11 cellular contexts compared by ENCODE assay signal in the genomic region with DNA sequence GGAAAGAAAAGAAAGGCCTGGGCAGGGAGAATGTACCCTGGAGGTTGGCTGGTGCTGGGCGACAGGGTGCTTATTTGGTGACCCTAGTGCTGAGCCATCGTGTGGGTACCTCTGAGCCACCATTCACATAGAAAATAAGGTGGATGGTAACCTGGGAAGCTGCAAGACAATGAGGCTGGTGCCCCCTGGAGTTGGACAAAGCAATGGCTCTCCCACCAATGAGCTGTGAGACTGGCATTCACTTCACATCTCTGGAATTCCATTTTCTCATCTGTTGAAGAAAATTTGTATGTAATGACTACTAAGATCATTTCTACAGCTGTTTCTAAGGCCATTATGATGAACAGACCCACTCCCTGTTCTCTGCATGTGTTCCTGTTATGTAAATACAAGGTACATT.
DNase-seq lines count a peak whose midpoint lies in the region; ATAC-seq, FAIRE-seq and TF ChIP-seq lines count a peak whose summit lies in the region.
"Had no signal": no experiment of that assay in that cellular context is flagged by ENCODE, and none has a peak within 500 bp of the region (broad histone marks: within the 10 kb centered on the region; RNA-seq: fewer than 3 reads in every experiment).

No MANE protein-coding gene starts in this region.

- DNase-seq in SK-N-SH: no peak
- peak in 1 of 4 experiments; percentile 12 for DNase-seq in K562 (ENCODE audit: extremely low read depth in 1 of 4, low spot score in 3 of 4)
- DNase-seq in DMS79 treated with DMSO at 0.1 percent for 48 hours (lab: John Stamatoyannopoulos, UW): no peak
- no peak for DNase-seq in activated CD4-positive, CD25-positive, alpha-beta regulatory T cell treated with anti-CD3 and anti-CD28 coated beads, Interleukin-2, amount 50 U/mL, for 72 hours
- no peak for DNase-seq in foreskin keratinocyte
- DNase-seq: NCI-H226; nephron progenitor cell; stimulated activated CD4-positive, alpha-beta T cell treated with anti-CD3 and anti-CD28 coated beads, Interleukin-2, amount 100 ng/mL, for 24 hours had no signal

- H4K20me1 ChIP-seq in SK-N-SH (ENCODE audit: insufficient read depth): no peaks in the 10 kb centered on the region
- no peaks in the 10 kb centered on the region for H4K20me1 ChIP-seq in K562 (replicated peaks; ENCODE audit: control insufficient read depth, insufficient read depth, low read length)

- H3K27me3 ChIP-seq in SK-N-SH (ENCODE audit: insufficient read depth) (no peaks in the 10 kb centered on the region), K562 (ENCODE audit: control insufficient read depth in 2 of 2, insufficient read depth in 2 of 2, low read length in 2 of 2) (no peaks in the 10 kb centered on the region), skeletal muscle satellite cell (ENCODE audit: control insufficient read depth, insufficient read depth, low read length) (no peaks in the 10 kb centered on the region), foreskin keratinocyte (no peaks in the 10 kb centered on the region)

- H3K4me2 ChIP-seq in SK-N-SH (no peak overlapping the region), K562 (ENCODE audit: insufficient read depth, low read length) (no peak overlapping the region), skeletal muscle satellite cell (ENCODE audit: low read length) (no peak overlapping the region)

- H3K9ac ChIP-seq in SK-N-SH: no peak overlapping the region
- no peak overlapping the region for H3K9ac ChIP-seq in K562 (ENCODE audit: insufficient read depth in 1 of 2, low read depth in 2 of 2, low read length in 2 of 2)
- peak overlapping the region; percentile 12 for H3K9ac ChIP-seq in skeletal muscle satellite cell (ENCODE audit: low read depth, low read length)

- ATAC-seq in SK-N-SH treated with all-trans-retinoic acid at 6 μM for 48 hours (no peak), HG02798 (IDR thresholded peaks at IDR 0.05; ENCODE audit: poor library complexity, unreplicated experiment) (peak; percentile 31), K562 (peak; percentile 71; the same call in 2 of the 3 replicates), foreskin keratinocyte (no peak)

- TF ChIP-seq EP300 in SK-N-SH (IDR thresholded peaks at IDR 0.05; ENCODE audit: borderline replicate concordance in 1 of 2, low read depth in 1 of 2, low read length in 1 of 2): no peak
- TF ChIP-seq EP300 in K562 (IDR thresholded peaks at IDR 0.05; ENCODE audit: low read length): no peak

- 66% methylated on average over 2 of the region's 2 CpGs for WGBS in SK-N-SH (ENCODE audit: low lambda C conversion rate)
- WGBS in K562 (ENCODE audit: insufficient coverage, low coverage, missing lambda C conversion rate): 0% methylated on average over 2 of the region's 2 CpGs

- TF ChIP-seq CTCF in SK-N-SH (IDR thresholded peaks at IDR 0.05) (peak; percentile 55), K562 (IDR thresholded peaks at IDR 0.05 in 2 of 3, conservative IDR thresholded peaks at IDR 0.05 in 1 of 3; ENCODE audit: insufficient read depth in 2 of 3, low read depth in 1 of 3, low read length in 3 of 3) (peak; percentile 28 to 50 (median 49); a peak in 5 of 6 replicates), foreskin keratinocyte (conservative IDR thresholded peaks at IDR 0.05) (no peak)

- H2AFZ ChIP-seq in SK-N-SH (ENCODE audit: low read depth) (no peak overlapping the region), K562 (ENCODE audit: low read depth, low read length) (no peak overlapping the region)

- H3F3A ChIP-seq in SK-N-SH (replicated peaks; ENCODE audit: insufficient read depth): peaks cover 29% of the 10 kb centered on the region

- no peak for FAIRE-seq in K562 (lab: Jason Lieb, UNC)

- intact Hi-C loops in K562 (cut with micrococcal nuclease): loop anchor here (5.0 kb wide), 1 partner anchor 601 kb away; no protein-coding TSS in a partner anchor

- no TSS peak for BruUV-seq in K562 (replicated peaks; lab: Mats Ljungman, UMichigan)

- in situ Hi-C loops in K562 (cut with MboI): no loop called here

- H3K36me3 ChIP-seq in SK-N-SH (replicated peaks in 1 of 2; ENCODE audit: control insufficient read depth in 1 of 2, insufficient read depth in 2 of 2, low read length in 1 of 2) (no peaks in the 10 kb centered on the region), K562 (ENCODE audit: control insufficient read depth, insufficient read depth, low read length) (no peaks in the 10 kb centered on the region), skeletal muscle satellite cell (ENCODE audit: insufficient read depth, low read length) (no peaks in the 10 kb centered on the region)

- no peaks in the 10 kb centered on the region for H3K79me2 ChIP-seq in SK-N-SH (ENCODE audit: insufficient read depth)
- H3K79me2 ChIP-seq in K562 (ENCODE audit: control insufficient read depth, insufficient read depth, low read length): no peaks in the 10 kb centered on the region

- H3K4me3 ChIP-seq in SK-N-SH (ENCODE audit: low read depth in 2 of 2, low read length in 1 of 2) (no peak overlapping the region), K562 (no peak overlapping the region), skeletal muscle satellite cell (ENCODE audit: low read length) (no peak overlapping the region)

- no peaks in the 10 kb centered on the region for H3K9me1 ChIP-seq in K562 (ENCODE audit: control insufficient read depth, insufficient read depth, low read length)

- no peak for TF ChIP-seq POLR2A in K562 (conservative IDR thresholded peaks at IDR 0.05)

- POLR2A ChIA-PET in SK-N-SH (lab: Yijun Ruan, JAX): no interaction called here
- POLR2A ChIA-PET in K562 (lab: Yijun Ruan, JAX): interaction anchor here (2.4 kb wide), 1 partner anchor 11 kb away, joined by 11 read pairs; no protein-coding TSS in a partner anchor

- H3K9me3 ChIP-seq in SK-N-SH (no peaks in the 10 kb centered on the region), K562 (replicated peaks; ENCODE audit: control insufficient read depth, insufficient read depth, low read depth, low read length) (no peaks in the 10 kb centered on the region), skeletal muscle satellite cell (replicated peaks; ENCODE audit: low read length) (no peaks in the 10 kb centered on the region)

- H3K4me1 ChIP-seq in SK-N-SH (ENCODE audit: control insufficient read depth in 1 of 2, insufficient read depth in 2 of 2, low read depth in 1 of 2, low read length in 1 of 2): peaks cover 0 to 51% of the 10 kb centered on the region in 2 experiments; a peak in 2 of 4 replicates
- H3K4me1 ChIP-seq in K562 (replicated peaks in 1 of 2; ENCODE audit: control insufficient read depth in 2 of 2, insufficient read depth in 2 of 2, low read length in 2 of 2): no peaks in the 10 kb centered on the region; a peak in 2 of 5 replicates
- H3K4me1 ChIP-seq in skeletal muscle satellite cell (ENCODE audit: control insufficient read depth, insufficient read depth, low read length): peaks cover 40% of the 10 kb centered on the region
- H3K4me1 ChIP-seq in foreskin keratinocyte: no peaks in the 10 kb centered on the region

- peak overlapping the region in 1 of 2 experiments; percentile 59; a peak in 2 of 4 replicates for H3K27ac ChIP-seq in SK-N-SH (ENCODE audit: low read depth in 2 of 2, low read length in 1 of 2)
- no peak overlapping the region for H3K27ac ChIP-seq in K562 (ENCODE audit: extremely low read depth, low read depth, low read length)
- no peak overlapping the region for H3K27ac ChIP-seq in foreskin keratinocyte

- no peaks in the 10 kb centered on the region for H3K9me2 ChIP-seq in SK-N-SH

- CTCF ChIA-PET in SK-N-SH (lab: Yijun Ruan, JAX) (interaction anchor here (0.6 to 2.9 kb wide), 2 partner anchors 9 to 547 kb away, joined by 3 to 6 read pairs; no protein-coding TSS in a partner anchor), K562 (lab: Yijun Ruan, JAX; ENCODE audit: low intra/inter-chr PET ratio) (no interaction called here)

- TF ChIP-seq RAD21 in SK-N-SH (IDR thresholded peaks at IDR 0.05; ENCODE audit: low read length) (peak; percentile 28; the same call in 1 of the 2 replicates), K562 (CRISPR knock-in tag; conservative IDR thresholded peaks at IDR 0.05 in 1 of 2, IDR thresholded peaks at IDR 0.05 in 1 of 2) (peak in 1 of 2 experiments; percentile 52; a peak in 2 of 4 replicates)

TF ChIP-seq in SK-N-SH, 30 proteins besides CTCF, POLR2A, EP300 and RAD21:
- TF ChIP-seq RFX5 (IDR thresholded peaks at IDR 0.05; ENCODE audit: low read length) (no peak), SMC3 (IDR thresholded peaks at IDR 0.05; ENCODE audit: low read depth, low read length) (peak; percentile 18; the same call in 1 of the 2 replicates)

TF ChIP-seq in SK-N-SH treated with all-trans-retinoic acid at 6 μM for 48 hours, 23 proteins besides CTCF, POLR2A, EP300 and RAD21:
- no peak for TF ChIP-seq BACH2 (CRISPR knock-in tag; IDR thresholded peaks at IDR 0.05; ENCODE audit: borderline replicate concordance)

TF ChIP-seq in K562, 482 proteins besides CTCF, POLR2A, EP300 and RAD21:
- TF ChIP-seq FOSL1 (tag; conservative IDR thresholded peaks at IDR 0.05): no peak
- 0 out of 2 replicates have a peak, but pooled peaks have one; percentile 21 for TF ChIP-seq SMC3 (conservative IDR thresholded peaks at IDR 0.05; ENCODE audit: insufficient read depth, low read depth, low read length)

Comparison
In these comparisons a context has a peak if more than half of its experiments do, and no peak if none do; other contexts are left out.
1. ATAC-seq: peak in HG02798 (single experiment) and K562 (single experiment); none in SK-N-SH treated with all-trans-retinoic acid at 6 μM for 48 hours (single experiment) and foreskin keratinocyte (single experiment).